Comparison of ENCODE assay signal across 9 cellular contexts in the genomic region with DNA sequence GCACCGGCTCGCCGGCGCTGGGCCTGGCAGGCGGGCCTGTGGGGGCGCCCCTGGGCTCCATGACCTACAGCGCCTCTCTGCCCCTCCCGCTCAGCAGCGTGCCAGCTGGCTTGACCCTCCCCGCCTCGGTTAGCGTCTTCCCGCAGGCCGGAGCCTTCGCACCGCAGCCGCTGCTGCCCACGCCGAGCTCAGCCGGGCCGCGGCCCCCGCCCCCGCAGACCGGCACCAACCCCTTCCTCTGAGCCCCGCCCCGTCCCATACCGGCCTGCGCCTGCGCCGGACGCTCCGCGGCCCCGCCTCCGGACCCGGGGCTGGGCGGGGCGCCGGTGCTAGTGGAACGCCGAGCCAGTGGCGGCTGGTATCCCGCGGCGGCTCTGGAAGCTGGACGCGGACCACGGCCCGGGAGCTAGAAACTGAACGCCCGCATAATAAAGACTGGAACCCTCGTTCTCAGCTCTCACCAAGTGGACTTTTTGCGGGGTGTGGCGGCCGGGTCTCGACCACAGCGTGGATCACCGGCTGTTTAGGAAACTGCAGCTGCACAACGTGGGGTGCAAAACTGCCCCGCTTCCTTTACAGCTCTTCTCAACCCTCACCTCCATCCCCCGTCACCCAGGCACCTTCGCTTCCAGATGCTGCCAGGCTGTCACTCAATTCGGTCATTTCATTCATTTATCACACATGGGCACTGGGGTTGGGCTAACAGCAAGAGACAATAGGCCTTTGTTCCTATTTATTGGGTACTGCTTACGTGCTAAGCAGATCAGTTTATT. TPM values are rescaled to one million over a fixed set of nuclear protein-coding genes. Genes with fewer than 3 reads are reported as not detected.
DNase-seq lines count a peak whose midpoint lies in the region; ATAC-seq and TF ChIP-seq lines count a peak whose summit lies in the region.
"Had no signal": no experiment of that assay in that cellular context is flagged by ENCODE, and none has a peak within 500 bp of the region (broad histone marks: within the 10 kb centered on the region; RNA-seq: fewer than 3 reads in every experiment).

No MANE protein-coding gene starts in this region.

- intact Hi-C loops in right lobe of liver (cut with DNase I): no loop called here

- H3K27ac ChIP-seq in right lobe of liver: peak overlapping the region in 2 of 3 donors; percentile 20 to 31

- H3K4me3 ChIP-seq in right lobe of liver: peak overlapping the region; percentile 45 to 59 (median 54)

- peaks cover 0 to 18% (median 3%) of the 10 kb centered on the region in 4 donors for H3K4me1 ChIP-seq in right lobe of liver

- DNase-seq in Ammon's horn (ENCODE audit: low spot score) (peak; percentile 86), NCI-H510A (lab: John Stamatoyannopoulos, UW) (peak; percentile 72), dermis blood vessel endothelial cell (peak; percentile 85), right lobe of liver (peak; percentile 91 to 93 (median 92))
- peak; percentile 70 to 77 for DNase-seq in activated CD4-positive, alpha-beta T cell treated with anti-CD3 and anti-CD28 coated beads, Interleukin-2, amount 50 U/mL, for 24 hours (ENCODE audit: low read depth in 1 of 2, low spot score in 1 of 2)
- peak; percentile 84 for DNase-seq in stimulated activated CD4-positive, alpha-beta T cell treated with anti-CD3 and anti-CD28 coated beads, Interleukin-4, amount 100 ng/mL, for 24 hours

- WGBS in right lobe of liver (ENCODE audit: insufficient coverage, low coverage, low lambda C conversion rate, missing lambda C conversion rate): under 1% methylated on average over 10 of the region's 65 CpGs

- H3K27me3 ChIP-seq in right lobe of liver: no peaks in the 10 kb centered on the region

- peak; percentile 71 for TF ChIP-seq POLR2A in right lobe of liver (IDR thresholded peaks at IDR 0.05)

- TF ChIP-seq CTCF in right lobe of liver (IDR thresholded peaks at IDR 0.05): peak in 2 of 4 donors; percentile 17 to 21

- H3K9me3 ChIP-seq in right lobe of liver: no peaks in the 10 kb centered on the region

- no peaks in the 10 kb centered on the region for H3K36me3 ChIP-seq in right lobe of liver

- ATAC-seq in GM19025 (IDR thresholded peaks at IDR 0.05; ENCODE audit: low read depth, unreplicated experiment): peak; percentile 87
- peak; percentile 69 for ATAC-seq in HG03196 (IDR thresholded peaks at IDR 0.05; ENCODE audit: unreplicated experiment)
- peak; percentile 86 to 93 (median 90) for ATAC-seq in right lobe of liver

RNA-seq across cellular contexts. Expression of a gene that starts 4.9 kb away (rescaled TPM):
- 36.8 and 43.6 TPM in 2 replicates for total RNA-seq in dermis blood vessel endothelial cell
- total RNA-seq in right lobe of liver: 100 to 1,000 TPM in 1 of 6 experiments, 10 to 100 TPM in 5; 29.6 to 203 (median 34.2) TPM

RNA-seq across cellular contexts. Expression of a gene that starts 9.6 kb away (rescaled TPM):
- total RNA-seq in dermis blood vessel endothelial cell: under 0.01 TPM in 1 of 2 replicates, not detected in the other
- under 1 TPM in 2 of 6 experiments, not detected in 4; 0.06 to 0.27 TPM for total RNA-seq in right lobe of liver

RNA-seq across cellular contexts. Expression of a gene that starts 18.4 kb away (rescaled TPM):
- total RNA-seq in dermis blood vessel endothelial cell (not detected in 2 replicates), right lobe of liver (not detected)
- total RNA-seq: T-helper 1 cell treated with Interleukin-12 subunit alpha and Interleukin-12 subunit beta and Interleukin-4 antibody, amounts not matched to agents 30 ng/mL and 1 ng/mL, for 36 hours had no signal

RNA-seq across cellular contexts. Expression of a gene that starts 33.9 kb away (rescaled TPM):
- total RNA-seq in dermis blood vessel endothelial cell (0.34 and 0.42 TPM in 2 replicates), right lobe of liver (under 1 TPM in 1 of 6 experiments, not detected in 5; 0.51 TPM)

Comparison
In these comparisons a context has a peak if more than half of its experiments do, and no peak if none do; other contexts are left out.
1. Peak in every context shown above with its lines: DNase-seq, ATAC-seq, H3K4me3 ChIP-seq and H3K27ac ChIP-seq.